ENCODE assay signal across 10 cellular contexts in the genomic region with DNA sequence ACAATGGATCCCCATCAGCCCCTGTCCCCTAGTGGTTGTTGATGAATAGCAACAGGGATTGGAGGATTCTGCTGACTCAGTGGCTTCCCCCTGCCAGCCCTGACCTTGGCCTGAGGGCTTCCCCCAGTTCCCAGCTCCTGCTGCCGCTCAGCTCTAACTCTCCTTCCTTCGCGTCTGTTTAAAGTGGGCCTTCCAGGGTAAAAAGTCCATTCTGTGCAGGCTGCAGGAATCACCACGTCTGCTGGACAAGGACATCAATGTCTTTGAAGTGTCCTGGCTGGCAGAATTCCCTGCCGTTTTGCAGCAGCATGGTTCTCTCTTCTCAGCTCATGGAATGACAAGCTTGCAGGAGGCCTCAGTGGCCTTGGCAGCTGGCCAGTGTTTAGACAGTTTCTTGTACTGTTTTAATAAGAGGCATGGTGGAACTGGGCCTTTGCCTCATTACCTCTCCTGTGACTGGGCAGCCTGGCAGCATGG.
DNase-seq lines count a peak whose midpoint lies in the region; FAIRE-seq and TF ChIP-seq lines count a peak whose summit lies in the region.
"Had no signal": no experiment of that assay in that cellular context is flagged by ENCODE, and none has a peak within 500 bp of the region (broad histone marks: within the 10 kb centered on the region; RNA-seq: fewer than 3 reads in every experiment).

No MANE protein-coding gene starts in this region.

- H3K36me3 ChIP-seq in keratinocyte (ENCODE audit: control insufficient read depth in 2 of 2, extremely low read depth in 1 of 2, insufficient read depth in 2 of 2, low read length in 2 of 2), result no peaks in the 10 kb centered on the region
- H3K36me3 ChIP-seq: upper lobe of left lung had no signal

- no peak overlapping the region for H3K9ac ChIP-seq in keratinocyte (ENCODE audit: control insufficient read depth, extremely low read depth, insufficient read depth, low read length)

- dilution Hi-C loops in keratinocyte (cut with MboI; ENCODE audit: extremely low pct_ligation_motif_present, low sequenced_read_pairs), result no loop called here

- TF ChIP-seq POLR2A in H54 (IDR thresholded peaks at IDR 0.05; ENCODE audit: low read depth, low read length), result no peak

- DNase-seq in AG08396 (ENCODE audit: low spot score) (peak; percentile 43), HCEC 1CT (peak; percentile 9), astrocyte of the hippocampus (ENCODE audit: low read depth, low spot score) (peak; percentile 81), keratinocyte (ENCODE audit: low read depth, low spot score) (no peak), NCI-H526 treated with DMSO at 0.1 percent for 48 hours (lab: John Stamatoyannopoulos, UW) (no peak), H54 (ENCODE audit: insufficient read length, low spot score) (no peak)
- no peak for DNase-seq in effector CD4-positive, alpha-beta T cell
- no peak for DNase-seq in activated T-cell treated with anti-CD3 and anti-CD28 coated beads, Interleukin-2, amount 50 U/mL, for 48 hours
- DNase-seq: activated T-cell treated with anti-CD3 and anti-CD28 coated beads, Interleukin-2, amount 50 U/mL, for 72 hours; upper lobe of left lung had no signal

- H3K4me1 ChIP-seq in keratinocyte (ENCODE audit: control insufficient read depth, extremely low read depth, insufficient read depth, low read length), result no peaks in the 10 kb centered on the region
- H3K4me1 ChIP-seq: upper lobe of left lung had no signal

- no peak for FAIRE-seq in keratinocyte (lab: Jason Lieb, UNC)
- no peak for FAIRE-seq in H54 (lab: Jason Lieb, UNC)

- no peaks in the 10 kb centered on the region for H3K79me2 ChIP-seq in keratinocyte (ENCODE audit: control insufficient read depth, insufficient read depth, low read length)

- H3K27me3 ChIP-seq in keratinocyte (ENCODE audit: control insufficient read depth, extremely low read depth, insufficient read depth, low read length), result no peaks in the 10 kb centered on the region
- H3K27me3 ChIP-seq: upper lobe of left lung had no signal

- H3K9me3 ChIP-seq in keratinocyte (ENCODE audit: control insufficient read depth, low read depth, low read length), result no peaks in the 10 kb centered on the region
- H3K9me3 ChIP-seq: upper lobe of left lung had no signal

- H3K4me3 ChIP-seq in keratinocyte (ENCODE audit: control insufficient read depth in 2 of 3, extremely low read depth in 1 of 3, insufficient read depth in 2 of 3, low read depth in 1 of 3, low read length in 3 of 3), result no peak overlapping the region
- H3K4me3 ChIP-seq: upper lobe of left lung had no signal

- no peaks in the 10 kb centered on the region for H4K20me1 ChIP-seq in keratinocyte (ENCODE audit: control insufficient read depth, extremely low read depth, insufficient read depth, low read length)

- TF ChIP-seq CTCF in keratinocyte (optimal IDR thresholded peaks at IDR 0.05 in 1 of 3, IDR thresholded peaks at IDR 0.05 in 1 of 3, conservative IDR thresholded peaks at IDR 0.05 in 1 of 3; ENCODE audit: extremely low read depth in 1 of 3, insufficient read depth in 2 of 3, low read length in 3 of 3), result peak; percentile 19 to 33 (median 31)

- H3K27ac ChIP-seq in keratinocyte (ENCODE audit: control insufficient read depth, insufficient read depth, low read length), result no peak overlapping the region
- H3K27ac ChIP-seq: upper lobe of left lung had no signal

- no peak overlapping the region for H2AFZ ChIP-seq in keratinocyte (ENCODE audit: control insufficient read depth, low read length)

- no peak overlapping the region for H3K4me2 ChIP-seq in keratinocyte (ENCODE audit: control insufficient read depth, extremely low read depth, insufficient read depth, low read depth, low read length)

- H3K9me1 ChIP-seq in keratinocyte (ENCODE audit: control insufficient read depth, extremely low read depth, insufficient read depth, low read length), result no peaks in the 10 kb centered on the region

Comparison
In these comparisons a context has a peak if more than half of its experiments do, and no peak if none do; other contexts are left out.
1. DNase-seq: peak in AG08396 (single experiment), HCEC 1CT (single experiment) and astrocyte of the hippocampus (single experiment); none in keratinocyte (single experiment), effector CD4-positive, alpha-beta T cell (single experiment), activated T-cell treated with anti-CD3 and anti-CD28 coated beads, Interleukin-2, amount 50 U/mL, for 48 hours (0 of 2), NCI-H526 treated with DMSO at 0.1 percent for 48 hours (single experiment) and H54 (single experiment).